In genomic region chr20:45470262-45470931, GRCh38 we compare ENCODE assay signal across 8 cellular contexts. TPM values are rescaled to one million over a fixed set of nuclear protein-coding genes. Genes with fewer than 3 reads are reported as not detected.
DNase-seq lines count a peak whose midpoint lies in the region; ATAC-seq, FAIRE-seq and TF ChIP-seq lines count a peak whose summit lies in the region.

No MANE protein-coding gene starts in this region.

- no peak for FAIRE-seq in K562 (lab: Jason Lieb, UNC)
- no peak for FAIRE-seq in kidney (lab: Jason Lieb, UNC)

- H3K36me3 ChIP-seq in K562 (ENCODE audit: control insufficient read depth, insufficient read depth, low read length) = no peaks in the 10 kb centered on the region
- no peaks in the 10 kb centered on the region for H3K36me3 ChIP-seq in kidney (ENCODE audit: control insufficient read depth in 1 of 2, insufficient read depth in 2 of 2, low read length in 2 of 2)
- no peaks in the 10 kb centered on the region for H3K36me3 ChIP-seq in smooth muscle cell (ENCODE audit: low read depth)

- H3K4me3 Mint-ChIP-seq in CD4-positive, alpha-beta T cell = peak overlapping the region; percentile 49

- DNase-seq in CD4-positive, alpha-beta T cell = no peak
- DNase-seq in NCI-H1105 treated with DMSO at 0.1 percent for 48 hours (lab: John Stamatoyannopoulos, UW) = peak; percentile 64
- no peak for DNase-seq in K562 (ENCODE audit: extremely low read depth in 1 of 4, low spot score in 3 of 4)
- peak; percentile 95 for DNase-seq in kidney
- peak; percentile 20 for DNase-seq in smooth muscle cell (lab: John Stamatoyannopoulos, UW; ENCODE audit: unreplicated experiment)
- no peak for DNase-seq in NCI-H187 (lab: John Stamatoyannopoulos, UW)
- no peak for DNase-seq in cerebellar nuclear complex (lab: John Stamatoyannopoulos, UW)

- no peak overlapping the region for H3K27ac Mint-ChIP-seq in CD4-positive, alpha-beta T cell

- H4K20me1 ChIP-seq in K562 (replicated peaks; ENCODE audit: control insufficient read depth, insufficient read depth, low read length) (0 out of 2 replicates have a peak, but pooled peaks cover 3% of the 10 kb centered on the region), smooth muscle cell (ENCODE audit: low read depth) (no peaks in the 10 kb centered on the region)

- no peak for ATAC-seq in CD4-positive, alpha-beta T cell (ENCODE audit: poor library complexity)
- ATAC-seq in GM19397 (IDR thresholded peaks at IDR 0.05; ENCODE audit: unreplicated experiment) = peak; percentile 72
- peak; percentile 32 for ATAC-seq in K562

- no peaks in the 10 kb centered on the region for H3F3A ChIP-seq in smooth muscle cell (ENCODE audit: low read depth)

- POLR2A ChIA-PET in CD4-positive, alpha-beta T cell (lab: Charles Lee) = no interaction called here
- POLR2A ChIA-PET in K562 (lab: Yijun Ruan, JAX) = interaction anchor here (0.6 to 0.7 kb wide), 3 partner anchors 11 to 126 kb away, joined by 3 read pairs; no protein-coding TSS in a partner anchor

- H3K4me3 ChIP-seq in K562 = no peak overlapping the region
- peak overlapping the region; percentile 39 to 68 for H3K4me3 ChIP-seq in kidney (ENCODE audit: low read length in 2 of 2)
- H3K4me3 ChIP-seq in smooth muscle cell = peak overlapping the region; percentile 63

- H3K9me3 ChIP-seq in CD4-positive, alpha-beta T cell (ENCODE audit: control insufficient read depth, low read length) = no peaks in the 10 kb centered on the region
- no peaks in the 10 kb centered on the region for H3K9me3 ChIP-seq in K562 (replicated peaks; ENCODE audit: control insufficient read depth, insufficient read depth, low read depth, low read length)
- no peaks in the 10 kb centered on the region for H3K9me3 ChIP-seq in kidney (ENCODE audit: control insufficient read depth in 1 of 2, low read length in 2 of 2)
- H3K9me3 ChIP-seq in smooth muscle cell (replicated peaks; ENCODE audit: low read depth) = no peaks in the 10 kb centered on the region

- H3K4me1 ChIP-seq in K562 (replicated peaks in 1 of 2; ENCODE audit: control insufficient read depth in 2 of 2, insufficient read depth in 2 of 2, low read length in 2 of 2) = peaks cover 0 to 16% of the 10 kb centered on the region in 2 experiments; a peak in 2 of 5 replicates
- peaks cover 0 to 13% of the 10 kb centered on the region in 2 donors for H3K4me1 ChIP-seq in kidney (ENCODE audit: control insufficient read depth in 1 of 2, insufficient read depth in 1 of 2, low read depth in 1 of 2, low read length in 2 of 2)
- peaks cover 10% of the 10 kb centered on the region for H3K4me1 ChIP-seq in smooth muscle cell (ENCODE audit: low read depth)

- H3K27me3 ChIP-seq in CD4-positive, alpha-beta T cell (ENCODE audit: control insufficient read depth, insufficient read depth, low read length) = peaks cover 57% of the 10 kb centered on the region
- peaks cover 26 to 35% of the 10 kb centered on the region in 2 experiments; a peak in 4 of 5 replicates for H3K27me3 ChIP-seq in K562 (ENCODE audit: control insufficient read depth in 2 of 2, insufficient read depth in 2 of 2, low read length in 2 of 2)
- H3K27me3 ChIP-seq in smooth muscle cell (ENCODE audit: low read depth) = peaks cover 26% of the 10 kb centered on the region

- TF ChIP-seq CTCF in CD4-positive, alpha-beta T cell (IDR thresholded peaks at IDR 0.05) = no peak
- no peak for TF ChIP-seq CTCF in K562 (IDR thresholded peaks at IDR 0.05 in 2 of 3, conservative IDR thresholded peaks at IDR 0.05 in 1 of 3; ENCODE audit: insufficient read depth in 2 of 3, low read depth in 1 of 3, low read length in 3 of 3)
- no peak for TF ChIP-seq CTCF in kidney (IDR thresholded peaks at IDR 0.05; ENCODE audit: borderline replicate concordance, extremely low read depth, insufficient read depth)
- TF ChIP-seq CTCF in smooth muscle cell (IDR thresholded peaks at IDR 0.05; ENCODE audit: borderline replicate concordance, insufficient read depth, poor library complexity, severe bottlenecking) = no peak

- no peaks in the 10 kb centered on the region for H3K27me3 Mint-ChIP-seq in CD4-positive, alpha-beta T cell

- H3K9me3 Mint-ChIP-seq in CD4-positive, alpha-beta T cell = no peaks in the 10 kb centered on the region

- intact Hi-C loops in CD4-positive, alpha-beta T cell (cut with DNase I, micrococcal nuclease) = no loop called here
- intact Hi-C loops in K562 (cut with micrococcal nuclease) (no loop called here), kidney (cut with DNase I) (no loop called here)

- CTCF ChIA-PET in CD4-positive, alpha-beta T cell (lab: Charles Lee) = no interaction called here
- CTCF ChIA-PET in K562 (lab: Yijun Ruan, JAX; ENCODE audit: low intra/inter-chr PET ratio) = no interaction called here

- in situ Hi-C loops in K562 (cut with MboI) = no loop called here

- no peak for TF ChIP-seq POLR2A in K562 (conservative IDR thresholded peaks at IDR 0.05)

- H2AFZ ChIP-seq in K562 (ENCODE audit: low read depth, low read length) (no peak overlapping the region), smooth muscle cell (ENCODE audit: low read depth) (peak overlapping the region; percentile 86)

- H3K9ac ChIP-seq in K562 (ENCODE audit: insufficient read depth in 1 of 2, low read depth in 2 of 2, low read length in 2 of 2) (no peak overlapping the region), kidney (ENCODE audit: low read length in 2 of 2) (peak overlapping the region; percentile 2 to 70), smooth muscle cell (ENCODE audit: low read depth) (peak overlapping the region; percentile 35)

- H3K36me3 Mint-ChIP-seq in CD4-positive, alpha-beta T cell (ENCODE audit: low read depth) = no peaks in the 10 kb centered on the region

- TF ChIP-seq RAD21 in K562 (CRISPR knock-in tag; conservative IDR thresholded peaks at IDR 0.05 in 1 of 2, IDR thresholded peaks at IDR 0.05 in 1 of 2) = no peak

- BruUV-seq in K562 (replicated peaks; lab: Mats Ljungman, UMichigan) = no TSS peak

- H3K4me1 Mint-ChIP-seq in CD4-positive, alpha-beta T cell (ENCODE audit: low read depth) = peaks cover 5% of the 10 kb centered on the region

- WGBS in K562 (ENCODE audit: insufficient coverage, low coverage, missing lambda C conversion rate) = 8% methylated on average over 27 of the region's 50 CpGs
- WGBS in smooth muscle cell (ENCODE audit: low lambda C conversion rate) = 1% methylated on average over 36 of the region's 50 CpGs

- H3K79me2 ChIP-seq in K562 (ENCODE audit: control insufficient read depth, insufficient read depth, low read length) = no peaks in the 10 kb centered on the region
- H3K79me2 ChIP-seq in smooth muscle cell (ENCODE audit: low read depth) = no peaks in the 10 kb centered on the region

- TF ChIP-seq EP300 in K562 (IDR thresholded peaks at IDR 0.05; ENCODE audit: low read length) = no peak

- H3K4me2 ChIP-seq in K562 (ENCODE audit: insufficient read depth, low read length) (no peak overlapping the region), smooth muscle cell (peak overlapping the region; percentile 87)

- H3K27ac ChIP-seq in CD4-positive, alpha-beta T cell (ENCODE audit: low read depth, low read length) = no peak overlapping the region
- H3K27ac ChIP-seq in K562 (ENCODE audit: extremely low read depth, low read depth, low read length) (no peak overlapping the region), kidney (ENCODE audit: low read depth in 2 of 2, low read length in 2 of 2) (peak overlapping the region; percentile 62 to 68), smooth muscle cell (ENCODE audit: low read depth) (no peak overlapping the region)

- H3K9me1 ChIP-seq in K562 (ENCODE audit: control insufficient read depth, insufficient read depth, low read length) = no peaks in the 10 kb centered on the region

RNA-seq across cellular contexts. Expression of gene WFDC2, which starts 0.8 kb away (rescaled TPM):
- not detected for total RNA-seq in CD4-positive, alpha-beta T cell
- not detected in 2 replicates for total RNA-seq in K562 (2011; cell fraction: chromatin; rRNA removed; ENCODE audit: low replicate concordance)
- not detected in 2 replicates for total RNA-seq in K562 (2011; cell fraction: nucleolus; rRNA removed)
- not detected in 2 replicates for total RNA-seq in K562 (2011; cell fraction: nucleoplasm; rRNA removed)
- total RNA-seq in K562 (2014; rRNA removed) (not detected in 2 replicates), K562 (2014; rRNA removed; fragmentation: Illumina TruSeq; extraction: Trizol) (not detected in 2 replicates), K562 (2015; rRNA removed; fragmentation: Illumina TruSeq; extraction: Trizol) (not detected in 2 replicates), K562 (2021) (not detected in 2 replicates), kidney (2,874 TPM), smooth muscle cell (3.0 and 5.7 TPM in 2 replicates)
- polyA plus RNA-seq in K562 (2011; rRNA removed) (not detected in 2 replicates), K562 (2014; fragmentation: Illumina TruSeq; extraction: Trizol) (not detected in 2 replicates), K562 (2014; fragmentation: Nextera tagmentation; extraction: Ambion mirVana) (not detected), K562 (2014; rRNA removed) (not detected in 2 replicates), kidney (ENCODE audit: insufficient read depth, low read depth, low replicate concordance) (1,908 TPM), smooth muscle cell (9.5 and 42.9 TPM in 2 replicates)
- not detected in 2 replicates for polyA plus RNA-seq in K562 (2011; cell fraction: cytosol; rRNA removed)
- polyA plus RNA-seq in K562 (2011; cell fraction: nucleus; rRNA removed) = not detected in 2 replicates
- not detected in 2 replicates for polyA plus RNA-seq in K562 (2012)
- polyA minus RNA-seq in K562 (2011; rRNA and poly(A)+ RNA removed) = not detected in 2 replicates
- not detected in 2 replicates for polyA minus RNA-seq in K562 (2011; cell fraction: cytosol; rRNA and poly(A)+ RNA removed)
- polyA minus RNA-seq in K562 (2011; cell fraction: nucleus; rRNA and poly(A)+ RNA removed) = not detected in 2 replicates

RNA-seq across cellular contexts. Expression of gene SPINT3, which starts 45.0 kb away (rescaled TPM):
- total RNA-seq in CD4-positive, alpha-beta T cell = not detected
- not detected in 2 replicates for total RNA-seq in K562 (2011; cell fraction: chromatin; rRNA removed; ENCODE audit: low replicate concordance)
- total RNA-seq in K562 (2011; cell fraction: nucleolus; rRNA removed) = not detected in 2 replicates
- total RNA-seq in K562 (2011; cell fraction: nucleoplasm; rRNA removed) = not detected in 2 replicates
- total RNA-seq in K562 (2014; rRNA removed) (not detected in 2 replicates), K562 (2014; rRNA removed; fragmentation: Illumina TruSeq; extraction: Trizol) (not detected in 2 replicates), K562 (2015; rRNA removed; fragmentation: Illumina TruSeq; extraction: Trizol) (not detected in 2 replicates), K562 (2021) (not detected in 2 replicates), kidney (not detected), smooth muscle cell (not detected in 2 replicates)
- polyA plus RNA-seq in K562 (2011; rRNA removed) (not detected in 2 replicates), K562 (2014; fragmentation: Illumina TruSeq; extraction: Trizol) (not detected in 2 replicates), K562 (2014; fragmentation: Nextera tagmentation; extraction: Ambion mirVana) (not detected), K562 (2014; rRNA removed) (not detected in 2 replicates), kidney (ENCODE audit: insufficient read depth, low read depth, low replicate concordance) (not detected), smooth muscle cell (not detected in 2 replicates)
- not detected in 2 replicates for polyA plus RNA-seq in K562 (2011; cell fraction: cytosol; rRNA removed)
- polyA plus RNA-seq in K562 (2011; cell fraction: nucleus; rRNA removed) = not detected in 2 replicates
- polyA plus RNA-seq in K562 (2012) = not detected in 2 replicates
- polyA minus RNA-seq in K562 (2011; rRNA and poly(A)+ RNA removed) = not detected in 2 replicates
- not detected in 2 replicates for polyA minus RNA-seq in K562 (2011; cell fraction: cytosol; rRNA and poly(A)+ RNA removed)
- not detected in 2 replicates for polyA minus RNA-seq in K562 (2011; cell fraction: nucleus; rRNA and poly(A)+ RNA removed)

RNA-seq across cellular contexts. Expression of gene PIGT, which starts 54.5 kb away (rescaled TPM):
- total RNA-seq in CD4-positive, alpha-beta T cell = 100 to 1,000 TPM; 157 to 163 TPM
- total RNA-seq in K562 (2011; cell fraction: chromatin; rRNA removed; ENCODE audit: low replicate concordance) = 79.7 and 138 TPM in 2 replicates
- total RNA-seq in K562 (2011; cell fraction: nucleolus; rRNA removed) = 114 and 122 TPM in 2 replicates
- 128 and 181 TPM in 2 replicates for total RNA-seq in K562 (2011; cell fraction: nucleoplasm; rRNA removed)
- 46.9 and 75.3 TPM in 2 replicates for total RNA-seq in K562 (2014; rRNA removed)
- 27.3 and 31.5 TPM in 2 replicates for total RNA-seq in K562 (2014; rRNA removed; fragmentation: Illumina TruSeq; extraction: Trizol)
- 49.2 and 53.0 TPM in 2 replicates for total RNA-seq in K562 (2015; rRNA removed; fragmentation: Illumina TruSeq; extraction: Trizol)
- 75.1 and 79.9 TPM in 2 replicates for total RNA-seq in K562 (2021)
- polyA plus RNA-seq in K562 (2011; rRNA removed) = 14.6 and 42.1 TPM in 2 replicates
- 37.1 and 63.7 TPM in 2 replicates for polyA plus RNA-seq in K562 (2011; cell fraction: cytosol; rRNA removed)
- 67.5 and 112 TPM in 2 replicates for polyA plus RNA-seq in K562 (2011; cell fraction: nucleus; rRNA removed)
- 68.0 and 94.6 TPM in 2 replicates for polyA plus RNA-seq in K562 (2012)
- 105 and 108 TPM in 2 replicates for polyA plus RNA-seq in K562 (2014; fragmentation: Illumina TruSeq; extraction: Trizol)
- 10 to 100 TPM; 33.7 to 68.4 TPM for polyA plus RNA-seq in K562 (2014; fragmentation: Nextera tagmentation; extraction: Ambion mirVana)
- 30.9 and 35.4 TPM in 2 replicates for polyA plus RNA-seq in K562 (2014; rRNA removed)
- 19.1 and 23.9 TPM in 2 replicates for polyA minus RNA-seq in K562 (2011; rRNA and poly(A)+ RNA removed)
- 36.1 and 43.0 TPM in 2 replicates for polyA minus RNA-seq in K562 (2011; cell fraction: cytosol; rRNA and poly(A)+ RNA removed)
- 31.5 and 46.7 TPM in 2 replicates for polyA minus RNA-seq in K562 (2011; cell fraction: nucleus; rRNA and poly(A)+ RNA removed)
- 90.9 TPM for total RNA-seq in kidney
- 95.0 TPM for polyA plus RNA-seq in kidney (ENCODE audit: insufficient read depth, low read depth, low replicate concordance)
- total RNA-seq in smooth muscle cell = 90.7 and 99.5 TPM in 2 replicates
- 169 and 206 TPM in 2 replicates for polyA plus RNA-seq in smooth muscle cell

Comparison
In these comparisons a context has a peak if more than half of its experiments do, and no peak if none do; other contexts are left out.
1. DNase-seq: peak in NCI-H1105 treated with DMSO at 0.1 percent for 48 hours (single experiment), kidney (single experiment) and smooth muscle cell (single experiment); none in CD4-positive, alpha-beta T cell (0 of 10), K562 (0 of 4), NCI-H187 (0 of 2) and cerebellar nuclear complex (0 of 2).
2. H3K27ac ChIP-seq: peak in kidney (2 of 2); none in CD4-positive, alpha-beta T cell (single experiment), K562 (single experiment) and smooth muscle cell (single experiment).
3. H3K9ac ChIP-seq: peak in kidney (2 of 2) and smooth muscle cell (single experiment); none in K562 (0 of 2).
4. RNA of gene WFDC2, which starts 0.8 kb away (total RNA-seq): 2,874 TPM in kidney (single experiment); 3.0 to 5.7 TPM in smooth muscle cell, not detected in CD4-positive, alpha-beta T cell and not detected in K562; every median in the first group is over 100 times any median in the second.